In genomic region chr18:2980607-2980923, GRCh38 we compare ENCODE assay signal across 10 cellular contexts. TPM values are rescaled to one million over a fixed set of nuclear protein-coding genes. Genes with fewer than 3 reads are reported as not detected.
DNase-seq lines count a peak whose midpoint lies in the region; ATAC-seq, FAIRE-seq and TF ChIP-seq lines count a peak whose summit lies in the region.
"Had no signal": no experiment of that assay in that cellular context is flagged by ENCODE, and none has a peak within 500 bp of the region (broad histone marks: within the 10 kb centered on the region; RNA-seq: fewer than 3 reads in every experiment).

No MANE protein-coding gene starts in this region.

- peaks cover 44% of the 10 kb centered on the region for H3K79me2 ChIP-seq in PC-3 (ENCODE audit: low read length)

- peaks cover 8% of the 10 kb centered on the region for H3F3A ChIP-seq in PC-3 (ENCODE audit: low read length, unreplicated experiment)

- no peaks in the 10 kb centered on the region for H3K9me3 ChIP-seq in CD4-positive, alpha-beta T cell (ENCODE audit: control insufficient read depth, low read length)
- no peaks in the 10 kb centered on the region for H3K9me3 ChIP-seq in PC-3 (ENCODE audit: low read length)
- no peaks in the 10 kb centered on the region for H3K9me3 ChIP-seq in effector memory CD4-positive, alpha-beta T cell (ENCODE audit: control insufficient read depth, low read length)
- H3K9me3 ChIP-seq in psoas muscle: no peaks in the 10 kb centered on the region

- H3K27ac Mint-ChIP-seq in CD4-positive, alpha-beta T cell: peak overlapping the region; percentile 89

- no peaks in the 10 kb centered on the region for H3K9me3 Mint-ChIP-seq in CD4-positive, alpha-beta T cell

- peak overlapping the region; percentile 80 for H3K27ac ChIP-seq in CD4-positive, alpha-beta T cell (ENCODE audit: low read depth, low read length)
- H3K27ac ChIP-seq in PC-3 (ENCODE audit: low read length) (peak overlapping the region; percentile 79), psoas muscle (peak overlapping the region; percentile 62)
- peak overlapping the region; percentile 74 for H3K27ac ChIP-seq in effector memory CD4-positive, alpha-beta T cell (ENCODE audit: insufficient read depth, low read length, poor library complexity, severe bottlenecking)

- H3K27me3 Mint-ChIP-seq in CD4-positive, alpha-beta T cell: no peaks in the 10 kb centered on the region

- no peak for TF ChIP-seq CTCF in CD4-positive, alpha-beta T cell (IDR thresholded peaks at IDR 0.05)
- TF ChIP-seq CTCF in PC-3 (conservative IDR thresholded peaks at IDR 0.05; ENCODE audit: low read depth, low read length): no peak
- no peak for TF ChIP-seq CTCF in psoas muscle (IDR thresholded peaks at IDR 0.05)

- no peak for DNase-seq in CD4-positive, alpha-beta T cell
- no peak for DNase-seq in PC-3
- DNase-seq in effector memory CD4-positive, alpha-beta T cell: no peak
- DNase-seq in psoas muscle: no peak
- no peak for DNase-seq in GM19239 (ENCODE audit: insufficient read length, low spot score)
- no peak for DNase-seq in C1 segment of cervical spinal cord (lab: John Stamatoyannopoulos, UW)
- no peak for DNase-seq in OCI-M1 (lab: John Stamatoyannopoulos, UW)
- DNase-seq: head of caudate nucleus; stimulated activated CD4-positive, alpha-beta T cell treated with anti-CD3 and anti-CD28 coated beads, Interleukin-12 subunit alpha, Interleukin-12 subunit beta, amount 100 ng/mL, for 4 hours had no signal

- CTCF ChIA-PET in CD4-positive, alpha-beta T cell (lab: Charles Lee): interaction anchor here (0.8 to 2.4 kb wide), 8 partner anchors 14 to 82 kb away, joined by 3 to 17 read pairs (median 4); no protein-coding TSS in a partner anchor
- CTCF ChIA-PET in PC-3 (lab: Charles Lee): no interaction called here

- FAIRE-seq in GM19239 (lab: Jason Lieb, UNC): no peak

- peak overlapping the region; percentile 53 for H3K9ac ChIP-seq in PC-3 (ENCODE audit: low read length)

- H3K36me3 Mint-ChIP-seq in CD4-positive, alpha-beta T cell (ENCODE audit: low read depth): peaks cover 39% of the 10 kb centered on the region

- H3K9me2 ChIP-seq in PC-3 (replicated peaks; ENCODE audit: low read length): no peaks in the 10 kb centered on the region

- H3K4me1 Mint-ChIP-seq in CD4-positive, alpha-beta T cell (ENCODE audit: low read depth): peaks cover 97% of the 10 kb centered on the region

- H4K20me1 ChIP-seq in PC-3 (ENCODE audit: low read length): no peaks in the 10 kb centered on the region

- no TSS peak for BruUV-seq in PC-3 (replicated peaks; lab: Mats Ljungman, UMichigan)

- no peak overlapping the region for H2AFZ ChIP-seq in PC-3 (ENCODE audit: low read length)

- H3K4me2 ChIP-seq in PC-3 (ENCODE audit: low read length): peak overlapping the region; percentile 72

- H3K36me3 ChIP-seq in PC-3 (ENCODE audit: low read depth, low read length) (no peaks in the 10 kb centered on the region), psoas muscle (ENCODE audit: insufficient read depth in 1 of 2, low read depth in 1 of 2) (no peaks in the 10 kb centered on the region)
- H3K36me3 ChIP-seq in effector memory CD4-positive, alpha-beta T cell (ENCODE audit: control insufficient read depth, insufficient read depth, low read length): no peaks in the 10 kb centered on the region

- no peaks in the 10 kb centered on the region for H3K27me3 ChIP-seq in CD4-positive, alpha-beta T cell (ENCODE audit: control insufficient read depth, insufficient read depth, low read length)
- H3K27me3 ChIP-seq in PC-3 (ENCODE audit: low read length) (no peaks in the 10 kb centered on the region), psoas muscle (ENCODE audit: insufficient read depth in 3 of 3, low read length in 2 of 3) (no peaks in the 10 kb centered on the region)
- no peaks in the 10 kb centered on the region for H3K27me3 ChIP-seq in effector memory CD4-positive, alpha-beta T cell (replicated peaks; ENCODE audit: control insufficient read depth, insufficient read depth, low read length, poor library complexity, severe bottlenecking)

- H3K4me3 ChIP-seq in PC-3 (ENCODE audit: low read length) (no peak overlapping the region), psoas muscle (no peak overlapping the region)
- peak overlapping the region; percentile 47 for H3K4me3 ChIP-seq in effector memory CD4-positive, alpha-beta T cell (ENCODE audit: insufficient read depth, low read depth, low read length, poor library complexity, severe bottlenecking)

- intact Hi-C loops in CD4-positive, alpha-beta T cell (cut with DNase I, micrococcal nuclease): loop anchor here (2.0 to 10.0 kb wide), 2 partner anchors 18 to 186 kb away; no protein-coding TSS in a partner anchor
- intact Hi-C loops in PC-3 (cut with micrococcal nuclease): loop anchor here (2.0 to 5.0 kb wide), 2 partner anchors 32 to 33 kb away; partner anchors contain the start of gene LPIN2
- intact Hi-C loops in psoas muscle (cut with DNase I): no loop called here

- peaks cover 42% of the 10 kb centered on the region for H3K4me1 ChIP-seq in PC-3 (ENCODE audit: insufficient read depth, low read length)
- peaks cover 51% of the 10 kb centered on the region for H3K4me1 ChIP-seq in effector memory CD4-positive, alpha-beta T cell (ENCODE audit: control insufficient read depth, insufficient read depth, low read length, poor library complexity, severe bottlenecking)
- H3K4me1 ChIP-seq in psoas muscle: peaks cover 18% of the 10 kb centered on the region

- POLR2A ChIA-PET in CD4-positive, alpha-beta T cell (lab: Charles Lee): interaction anchor here (1.5 to 5.5 kb wide), 8 partner anchors 11 to 469 kb away, joined by 3 to 169 read pairs (median 6); partner anchors contain the start of genes LPIN2, MYL12A and TGIF1
- POLR2A ChIA-PET in PC-3 (lab: Charles Lee; ENCODE audit: unreplicated experiment): interaction anchor here (0.6 kb wide), 1 partner anchor 259 kb away, joined by 3 read pairs; no protein-coding TSS in a partner anchor

- peak overlapping the region; percentile 88 for H3K4me3 Mint-ChIP-seq in CD4-positive, alpha-beta T cell

- 94 to 98% (median 95%) methylated on average over 3 of the region's 3 CpGs for WGBS in psoas muscle, 3 donors

- ATAC-seq in CD4-positive, alpha-beta T cell (ENCODE audit: poor library complexity): no peak
- ATAC-seq in PC-3: no peak
- ATAC-seq in psoas muscle: no peak
- no peak for ATAC-seq in GM21529 (IDR thresholded peaks at IDR 0.05; ENCODE audit: unreplicated experiment)

RNA-seq across cellular contexts. Expression of gene LPIN2, which starts 32.4 kb away (rescaled TPM):
- 10 to 100 TPM; 48.7 to 49.0 TPM for total RNA-seq in CD4-positive, alpha-beta T cell
- 9.8 and 10.7 TPM in 2 replicates for total RNA-seq in PC-3 (2014; rRNA removed)
- total RNA-seq in psoas muscle: 1 to 10 TPM; 4.4 to 5.2 (median 4.9) TPM
- polyA plus RNA-seq in psoas muscle: 1 to 10 TPM; 1.5 to 3.9 (median 3.6) TPM

Comparison
In these comparisons a context has a peak if more than half of its experiments do, and no peak if none do; other contexts are left out.
1. intact Hi-C loops: an anchor here in CD4-positive, alpha-beta T cell (2.0 to 10.0 kb wide) and PC-3 (2.0 to 5.0 kb wide); none called in psoas muscle.